ENCODE assay signal across 8 cellular contexts in genomic region chr16:58197314-58198012, GRCh38.
DNase-seq lines count a peak whose midpoint lies in the region; ATAC-seq lines count a peak whose summit lies in the region.

No MANE protein-coding gene starts in this region.

- H3K4me1 Mint-ChIP-seq in stimulated activated memory B cell treated with anti-CD40 and anti-IgM and Interleukin-4, amounts not matched to agents 10 μg/mL and 1 μg/mL and 100 μg/mL, for 72 hours, result peaks cover 39% of the 10 kb centered on the region

- DNase-seq in AG08396 (ENCODE audit: low spot score) (peak; percentile 35), NCI-H2081 (lab: John Stamatoyannopoulos, UW) (no peak), LoVo (ENCODE audit: low spot score) (no peak)
- peak; percentile 17 for DNase-seq in activated naive CD4-positive, alpha-beta T cell treated with anti-CD3 and anti-CD28 coated beads, Interleukin-2, amount 50 U/mL, for 16 hours

- peak overlapping the region; percentile 86 for H3K4me3 Mint-ChIP-seq in stimulated activated memory B cell treated with anti-CD40 and anti-IgM and Interleukin-4, amounts not matched to agents 10 μg/mL and 1 μg/mL and 100 μg/mL, for 72 hours

- peak overlapping the region; percentile 78 for H3K27ac Mint-ChIP-seq in stimulated activated memory B cell treated with anti-CD40 and anti-IgM and Interleukin-4, amounts not matched to agents 10 μg/mL and 1 μg/mL and 100 μg/mL, for 72 hours

- peak; percentile 32 for ATAC-seq in GM19035 (IDR thresholded peaks at IDR 0.05; ENCODE audit: unreplicated experiment)
- peak; percentile 25 for ATAC-seq in HG03457 (IDR thresholded peaks at IDR 0.05; ENCODE audit: unreplicated experiment)
- peak; percentile 66 for ATAC-seq in stimulated activated memory B cell treated with anti-CD40 and anti-IgM and Interleukin-4, amounts not matched to agents 10 μg/mL and 1 μg/mL and 100 μg/mL, for 72 hours

- H3K27me3 Mint-ChIP-seq in stimulated activated memory B cell treated with anti-CD40 and anti-IgM and Interleukin-4, amounts not matched to agents 10 μg/mL and 1 μg/mL and 100 μg/mL, for 72 hours, result no peaks in the 10 kb centered on the region

- H3K4me3 ChIP-seq in iPS-11a (ENCODE audit: low read depth, low read length), result peak overlapping the region; percentile 58

- peaks cover 29% of the 10 kb centered on the region for H3K36me3 Mint-ChIP-seq in stimulated activated memory B cell treated with anti-CD40 and anti-IgM and Interleukin-4, amounts not matched to agents 10 μg/mL and 1 μg/mL and 100 μg/mL, for 72 hours

- H3K9me3 Mint-ChIP-seq in stimulated activated memory B cell treated with anti-CD40 and anti-IgM and Interleukin-4, amounts not matched to agents 10 μg/mL and 1 μg/mL and 100 μg/mL, for 72 hours, result no peaks in the 10 kb centered on the region

Comparison
In these comparisons a context has a peak if more than half of its experiments do, and no peak if none do; other contexts are left out.
1. DNase-seq: peak in AG08396 (single experiment) and activated naive CD4-positive, alpha-beta T cell treated with anti-CD3 and anti-CD28 coated beads, Interleukin-2, amount 50 U/mL, for 16 hours (single experiment); none in NCI-H2081 (0 of 2) and LoVo (single experiment).
2. Peak in every context shown above with its lines, with median percentiles within 50 percentile points of each other: ATAC-seq.